14 cellular contexts compared by ENCODE assay signal in genomic region chr19:13849277-13849676, GRCh38. TPM values are rescaled to one million over a fixed set of nuclear protein-coding genes. Genes with fewer than 3 reads are reported as not detected.
DNase-seq lines count a peak whose midpoint lies in the region; ATAC-seq, FAIRE-seq and TF ChIP-seq lines count a peak whose summit lies in the region.
"Had no signal": no experiment of that assay in that cellular context is flagged by ENCODE, and none has a peak within 500 bp of the region (broad histone marks: within the 10 kb centered on the region; RNA-seq: fewer than 3 reads in every experiment).

No MANE protein-coding gene starts in this region.

- intact Hi-C loops in HCT116 (cut with micrococcal nuclease), result loop anchor here (5.0 kb wide), 1 partner anchor 697 kb away; the partner anchor contains the start of genes IER2 and STX10
- intact Hi-C loops in endothelial cell of umbilical vein (cut with micrococcal nuclease), result no loop called here

- H3K9ac ChIP-seq in HCT116 (ENCODE audit: low read length) (peak overlapping the region; percentile 90), endothelial cell of umbilical vein (replicated peaks; ENCODE audit: extremely low read depth, insufficient read depth, low read length) (no peak overlapping the region)

- CTCF ChIA-PET in HCT116 (lab: Charles Lee), result no interaction called here
- CTCF ChIA-PET in endothelial cell of umbilical vein (lab: Charles Lee), result no interaction called here

- H3K4me3 ChIP-seq in HCT116 (replicated peaks in 1 of 2; ENCODE audit: low read depth in 1 of 2, low read length in 2 of 2) (no peak overlapping the region), endothelial cell of umbilical vein (replicated peaks in 1 of 3; ENCODE audit: insufficient read depth in 1 of 3, low read depth in 1 of 3, low read length in 3 of 3) (no peak overlapping the region), neutrophil (ENCODE audit: low read depth in 1 of 2, low read length in 1 of 2) (no peak overlapping the region)
- H3K4me3 ChIP-seq: SJSA1 had no signal

- dilution Hi-C loops in endothelial cell of umbilical vein (cut with MboI; ENCODE audit: extremely low pct_ligation_motif_present, low sequenced_read_pairs), result no loop called here

- no peak for TF ChIP-seq RAD21 in HCT116 (IDR thresholded peaks at IDR 0.05; ENCODE audit: low read depth)

- H3K9me2 ChIP-seq in HCT116 (ENCODE audit: insufficient read depth), result no peaks in the 10 kb centered on the region

- H3K4me2 ChIP-seq in HCT116 (ENCODE audit: low read length) (peak overlapping the region; percentile 92), endothelial cell of umbilical vein (ENCODE audit: insufficient read depth, low read length) (no peak overlapping the region)

- TF ChIP-seq CTCF in 22Rv1 (IDR thresholded peaks at IDR 0.05), result no peak
- TF ChIP-seq CTCF in HCT116 (IDR thresholded peaks at IDR 0.05 in 2 of 3, conservative IDR thresholded peaks at IDR 0.05 in 1 of 3; ENCODE audit: borderline replicate concordance in 1 of 3, insufficient read depth in 1 of 3, low read depth in 2 of 3, low read length in 2 of 3), result no peak
- TF ChIP-seq CTCF in endothelial cell of umbilical vein (IDR thresholded peaks at IDR 0.05; ENCODE audit: extremely low read depth in 1 of 2, insufficient read depth in 1 of 2, low read depth in 1 of 2, low read length in 2 of 2), result no peak
- no peak for TF ChIP-seq CTCF in neutrophil (IDR thresholded peaks at IDR 0.05)

- H3K27me3 ChIP-seq in HCT116 (ENCODE audit: insufficient read depth, low read length) (no peaks in the 10 kb centered on the region), endothelial cell of umbilical vein (ENCODE audit: control insufficient read depth in 2 of 2, insufficient read depth in 2 of 2, low read length in 2 of 2) (no peaks in the 10 kb centered on the region), neutrophil (peaks cover 32% of the 10 kb centered on the region)
- H3K27me3 ChIP-seq: SJSA1 had no signal

- H3K79me2 ChIP-seq in HCT116 (ENCODE audit: insufficient read depth, low read length), result no peaks in the 10 kb centered on the region
- no peaks in the 10 kb centered on the region for H3K79me2 ChIP-seq in endothelial cell of umbilical vein (ENCODE audit: control insufficient read depth, insufficient read depth, low read length)

- H3K9me1 ChIP-seq in endothelial cell of umbilical vein (replicated peaks; ENCODE audit: control insufficient read depth, extremely low read depth, insufficient read depth, low read length), result no peaks in the 10 kb centered on the region

- TF ChIP-seq POLR2A in HCT116 (IDR thresholded peaks at IDR 0.05; ENCODE audit: borderline replicate concordance, extremely low read depth, insufficient read depth, insufficient read length) (no peak), endothelial cell of umbilical vein (IDR thresholded peaks at IDR 0.05; ENCODE audit: low read depth, low read length) (no peak)

- POLR2A ChIA-PET in HCT116 (lab: Charles Lee), result interaction anchor here (6.5 kb wide), 1 partner anchor 9 kb away, joined by 64 read pairs; no protein-coding TSS in a partner anchor
- POLR2A ChIA-PET in endothelial cell of umbilical vein (lab: Charles Lee), result interaction anchor here (1.0 kb wide), 1 partner anchor 13 kb away, joined by 4 read pairs; no protein-coding TSS in a partner anchor

- ATAC-seq in HCT116, result no peak
- ATAC-seq: GM23338 had no signal

- no peaks in the 10 kb centered on the region for H3K9me3 ChIP-seq in HCT116 (ENCODE audit: control insufficient read depth in 1 of 2, insufficient read depth in 1 of 2, low read depth in 1 of 2, low read length in 2 of 2)
- H3K9me3 ChIP-seq in endothelial cell of umbilical vein (replicated peaks; ENCODE audit: control insufficient read depth, insufficient read depth, low read length), result no peaks in the 10 kb centered on the region
- H3K9me3 ChIP-seq in neutrophil, result no peaks in the 10 kb centered on the region
- H3K9me3 ChIP-seq: SJSA1 had no signal

- BruUV-seq in HCT116 (replicated peaks; lab: Mats Ljungman, UMichigan), result no TSS peak
- BruUV-seq in endothelial cell of umbilical vein (replicated peaks; lab: Mats Ljungman, UMichigan), result no TSS peak

- H2AFZ ChIP-seq in HCT116 (ENCODE audit: low read depth, low read length, poor library complexity, severe bottlenecking) (no peak overlapping the region), endothelial cell of umbilical vein (ENCODE audit: low read depth, low read length) (no peak overlapping the region)

- H3K27ac ChIP-seq in 22Rv1 (peak overlapping the region; percentile 98), HCT116 (ENCODE audit: low read depth, low read length) (peak overlapping the region; percentile 45), endothelial cell of umbilical vein (ENCODE audit: insufficient read depth, low read depth, low read length) (peak overlapping the region; percentile 24), neutrophil (peak overlapping the region; percentile 100)

- H3K4me1 ChIP-seq in HCT116 (ENCODE audit: control insufficient read depth in 1 of 2, insufficient read depth in 2 of 2, low read length in 2 of 2) (peaks cover 82 to 99% of the 10 kb centered on the region in 2 experiments), endothelial cell of umbilical vein (ENCODE audit: control insufficient read depth, extremely low read depth, insufficient read depth, low read length) (peaks cover 36% of the 10 kb centered on the region), neutrophil (ENCODE audit: control insufficient read depth in 1 of 2, insufficient read depth in 1 of 2, low read depth in 1 of 2, low read length in 1 of 2) (peaks cover 55 to 66% of the 10 kb centered on the region in 2 experiments)

- DNase-seq in HCT116 (ENCODE audit: low read depth, low spot score) (no peak), endothelial cell of umbilical vein (ENCODE audit: low read depth, low spot score) (no peak), NCI-H510A (lab: John Stamatoyannopoulos, UW) (no peak), NCI-H146 (lab: John Stamatoyannopoulos, UW) (no peak), GM19240 (ENCODE audit: insufficient read length, low spot score) (no peak)
- no peak for DNase-seq in NK-92 treated with Interleukin-12 subunit alpha and Interleukin-12 subunit beta, amount 100 ng/mL, for 24 hours (lab: John Stamatoyannopoulos, UW)
- DNase-seq: cortex of kidney, NCI-H2029 had no signal

- H4K20me1 ChIP-seq in HCT116 (ENCODE audit: insufficient read depth) (no peaks in the 10 kb centered on the region), endothelial cell of umbilical vein (replicated peaks; ENCODE audit: control insufficient read depth, extremely low read depth, insufficient read depth, low read length) (no peaks in the 10 kb centered on the region)

- H3K36me3 ChIP-seq in HCT116 (ENCODE audit: control insufficient read depth in 1 of 2, insufficient read depth in 2 of 2, low read length in 2 of 2) (no peaks in the 10 kb centered on the region), endothelial cell of umbilical vein (ENCODE audit: control insufficient read depth in 2 of 2, extremely low read depth in 1 of 2, insufficient read depth in 2 of 2, low read length in 2 of 2) (no peaks in the 10 kb centered on the region), neutrophil (no peaks in the 10 kb centered on the region)
- H3K36me3 ChIP-seq: SJSA1 had no signal

- RAD21 ChIA-PET in HCT116 (lab: Charles Lee; ENCODE audit: low non-redundant PET in 1 of 2, low total read pairs in 2 of 2, uncharacterized antibody in 2 of 2, unreplicated experiment in 2 of 2), result no interaction called here

- FAIRE-seq in endothelial cell of umbilical vein (lab: Jason Lieb, UNC), result no peak
- FAIRE-seq: GM18507 had no signal

RNA-seq across cellular contexts. Expression of gene NANOS3, which starts 27.7 kb away (rescaled TPM):
- not detected for total RNA-seq in HCT116 (2021; ENCODE audit: unreplicated experiment)
- polyA plus RNA-seq in HCT116 (2012), result 0.17 and 0.30 TPM in 2 replicates
- total RNA-seq in endothelial cell of umbilical vein, result 3.4 and 4.4 TPM in 2 replicates
- 1.0 and 1.5 TPM in 2 replicates for polyA plus RNA-seq in endothelial cell of umbilical vein
- 0.38 and 0.93 TPM in 2 replicates for polyA plus RNA-seq in endothelial cell of umbilical vein (2011; cell fraction: cytosol; rRNA removed)
- 0.55 and 1.3 TPM in 2 replicates for polyA plus RNA-seq in endothelial cell of umbilical vein (2011; cell fraction: nucleus; rRNA removed)
- 1.6 and 1.7 TPM in 2 replicates for polyA plus RNA-seq in endothelial cell of umbilical vein (2012)
- 0.72 TPM in 1 of 2 replicates, not detected in the other for polyA minus RNA-seq in endothelial cell of umbilical vein
- polyA minus RNA-seq in endothelial cell of umbilical vein (2011; cell fraction: cytosol; rRNA and poly(A)+ RNA removed), result not detected
- polyA minus RNA-seq in endothelial cell of umbilical vein (2011; cell fraction: nucleus; rRNA and poly(A)+ RNA removed), result 2.5 TPM in 1 of 2 replicates, not detected in the other
- total RNA-seq: GM23338, subcutaneous adipose tissue had no signal
- polyA plus RNA-seq: GM23338 had no signal

RNA-seq across cellular contexts. Expression of gene ZSWIM4, which starts 54.0 kb away (rescaled TPM):
- total RNA-seq in HCT116 (2021; ENCODE audit: unreplicated experiment) (9.8 TPM), endothelial cell of umbilical vein (23.1 and 26.6 TPM in 2 replicates)
- 5.4 and 6.1 TPM in 2 replicates for polyA plus RNA-seq in HCT116 (2012)
- polyA plus RNA-seq in endothelial cell of umbilical vein, result 12.7 and 14.9 TPM in 2 replicates
- 8.0 and 11.1 TPM in 2 replicates for polyA plus RNA-seq in endothelial cell of umbilical vein (2011; cell fraction: cytosol; rRNA removed)
- 11.2 and 13.0 TPM in 2 replicates for polyA plus RNA-seq in endothelial cell of umbilical vein (2011; cell fraction: nucleus; rRNA removed)
- 7.9 and 16.2 TPM in 2 replicates for polyA plus RNA-seq in endothelial cell of umbilical vein (2012)
- 13.0 and 15.9 TPM in 2 replicates for polyA minus RNA-seq in endothelial cell of umbilical vein
- polyA minus RNA-seq in endothelial cell of umbilical vein (2011; cell fraction: cytosol; rRNA and poly(A)+ RNA removed), result 3.5 TPM
- 8.1 and 16.3 TPM in 2 replicates for polyA minus RNA-seq in endothelial cell of umbilical vein (2011; cell fraction: nucleus; rRNA and poly(A)+ RNA removed)

RNA-seq across cellular contexts. Expression of gene BRME1, which starts 56.6 kb away (rescaled TPM):
- total RNA-seq in HCT116 (2021; ENCODE audit: unreplicated experiment) (1.7 TPM), endothelial cell of umbilical vein (1.5 and 2.5 TPM in 2 replicates)
- polyA plus RNA-seq in HCT116 (2012), result 0.90 and 1.5 TPM in 2 replicates
- polyA plus RNA-seq in endothelial cell of umbilical vein, result 0.69 and 0.86 TPM in 2 replicates
- polyA plus RNA-seq in endothelial cell of umbilical vein (2011; cell fraction: cytosol; rRNA removed), result 0.39 and 0.76 TPM in 2 replicates
- 2.4 and 2.9 TPM in 2 replicates for polyA plus RNA-seq in endothelial cell of umbilical vein (2011; cell fraction: nucleus; rRNA removed)
- 0.50 and 1.1 TPM in 2 replicates for polyA plus RNA-seq in endothelial cell of umbilical vein (2012)
- polyA minus RNA-seq in endothelial cell of umbilical vein, result 0.56 and 0.66 TPM in 2 replicates
- polyA minus RNA-seq in endothelial cell of umbilical vein (2011; cell fraction: cytosol; rRNA and poly(A)+ RNA removed), result 5.5 TPM
- 0.82 and 1.2 TPM in 2 replicates for polyA minus RNA-seq in endothelial cell of umbilical vein (2011; cell fraction: nucleus; rRNA and poly(A)+ RNA removed)

RNA-seq across cellular contexts. Expression of gene CC2D1A, which starts 56.7 kb away (rescaled TPM):
- 51.5 TPM for total RNA-seq in HCT116 (2021; ENCODE audit: unreplicated experiment)
- 37.9 and 39.1 TPM in 2 replicates for polyA plus RNA-seq in HCT116 (2012)
- 29.8 and 33.7 TPM in 2 replicates for total RNA-seq in endothelial cell of umbilical vein
- 13.6 and 14.9 TPM in 2 replicates for polyA plus RNA-seq in endothelial cell of umbilical vein
- 8.8 and 11.9 TPM in 2 replicates for polyA plus RNA-seq in endothelial cell of umbilical vein (2011; cell fraction: cytosol; rRNA removed)
- 52.8 and 58.8 TPM in 2 replicates for polyA plus RNA-seq in endothelial cell of umbilical vein (2011; cell fraction: nucleus; rRNA removed)
- polyA plus RNA-seq in endothelial cell of umbilical vein (2012), result 18.0 and 20.7 TPM in 2 replicates
- polyA minus RNA-seq in endothelial cell of umbilical vein, result 7.1 and 12.5 TPM in 2 replicates
- polyA minus RNA-seq in endothelial cell of umbilical vein (2011; cell fraction: cytosol; rRNA and poly(A)+ RNA removed), result 12.3 TPM
- polyA minus RNA-seq in endothelial cell of umbilical vein (2011; cell fraction: nucleus; rRNA and poly(A)+ RNA removed), result 12.0 and 18.0 TPM in 2 replicates

Comparison
In these comparisons a context has a peak if more than half of its experiments do, and no peak if none do; other contexts are left out.
1. H3K27ac ChIP-seq: peak in every context shown above with its lines; median percentile 100 in neutrophil; 98 in 22Rv1; 45 in HCT116; 24 in endothelial cell of umbilical vein.